23 cellular contexts compared by ENCODE assay signal in the genomic region with DNA sequence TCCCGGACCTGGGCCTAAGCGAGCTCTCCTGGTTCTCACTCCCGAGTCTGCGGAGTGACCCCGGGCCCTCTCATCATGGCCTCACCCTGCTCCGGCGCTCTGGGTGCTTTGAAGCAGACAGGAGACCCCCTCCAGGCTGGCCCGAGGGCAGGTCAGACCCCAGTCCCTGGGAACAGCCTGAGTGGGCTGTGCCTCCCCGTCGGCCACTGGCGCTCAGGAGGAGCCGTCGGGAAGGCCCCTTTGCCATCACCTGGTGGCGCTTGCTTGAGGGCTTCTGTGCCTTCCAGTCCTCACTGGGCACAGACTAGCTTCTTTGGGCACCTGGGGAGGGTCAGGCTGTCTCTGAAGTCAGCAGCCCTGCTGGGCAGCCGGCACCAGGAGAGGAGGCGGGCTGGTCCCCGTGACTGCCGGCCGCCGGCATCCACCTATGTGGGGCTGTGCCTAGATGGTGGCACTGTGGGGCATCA. TPM values are rescaled to one million over a fixed set of nuclear protein-coding genes. Genes with fewer than 3 reads are reported as not detected.
A peak's percentile ranks its signal among the peaks of the same experiment; 100 is the strongest.
DNase-seq lines count a peak whose midpoint lies in the region; FAIRE-seq and TF ChIP-seq lines count a peak whose summit lies in the region.
"Had no signal": no experiment of that assay in that cellular context is flagged by ENCODE, and none has a peak within 500 bp of the region (broad histone marks: within the 10 kb centered on the region; RNA-seq: fewer than 3 reads in every experiment).

No MANE protein-coding gene starts in this region.

- H3K4me3 Mint-ChIP-seq in CD14-positive monocyte = no peak overlapping the region
- H3K4me3 Mint-ChIP-seq: CD4-positive, alpha-beta T cell had no signal

- H3K27ac ChIP-seq in cingulate gyrus (ENCODE audit: low read depth, low read length) (peak overlapping the region; percentile 99), kidney (ENCODE audit: low read depth in 2 of 2, low read length in 2 of 2) (no peak overlapping the region), substantia nigra (ENCODE audit: low read depth, low read length, poor library complexity, severe bottlenecking) (peak overlapping the region; percentile 99)
- H3K27ac ChIP-seq: BLaER1 had no signal

- no peak overlapping the region for H3K4me3 ChIP-seq in kidney (ENCODE audit: low read length in 2 of 2)
- H3K4me3 ChIP-seq: BLaER1, MG63 had no signal

- H3K36me3 Mint-ChIP-seq in CD14-positive monocyte = peaks cover 0 to 3% of the 10 kb centered on the region in 2 donors

- no peaks in the 10 kb centered on the region for H3K36me3 ChIP-seq in kidney (ENCODE audit: control insufficient read depth in 1 of 2, insufficient read depth in 2 of 2, low read length in 2 of 2)
- H3K36me3 ChIP-seq: BLaER1, MG63 had no signal

- no peak for FAIRE-seq in kidney (lab: Jason Lieb, UNC)
- FAIRE-seq: A204.1, D721Med, G401.6 had no signal

- H3K9ac ChIP-seq in kidney (ENCODE audit: low read length in 2 of 2) = no peak overlapping the region
- H3K9ac ChIP-seq: BLaER1 had no signal

- peaks cover 13 to 33% (median 26%) of the 10 kb centered on the region in 3 donors for H3K27me3 Mint-ChIP-seq in CD14-positive monocyte (ENCODE audit: low read depth in 3 of 3)

- peak; percentile 43 for DNase-seq in CD14-positive monocyte (ENCODE audit: low spot score)
- peak; percentile 78 for DNase-seq in kidney
- DNase-seq in substantia nigra (lab: John Stamatoyannopoulos, UW) = no peak
- no peak for DNase-seq in SW480 (ENCODE audit: low spot score)
- no peak for DNase-seq in anterior cingulate cortex (lab: John Stamatoyannopoulos, UW)
- no peak for DNase-seq in HUDEP-2 (lab: John Stamatoyannopoulos, UW; ENCODE audit: unreplicated experiment in 76 of 76)
- DNase-seq: CD4-positive, alpha-beta T cell; DMS53; GOT3; HCEC 1CT; IMR-90; KG1; MG63; NCI-H1105 treated with DMSO at 0.1 percent for 48 hours; NCI-H146; NCI-H1930; NCI-H2107; NCI-H774 had no signal

- H3K9me3 Mint-ChIP-seq in CD14-positive monocyte = peaks cover 0 to 8% (median 1%) of the 10 kb centered on the region in 7 donors
- H3K9me3 Mint-ChIP-seq: CD4-positive, alpha-beta T cell had no signal

- H3K27ac Mint-ChIP-seq in CD14-positive monocyte = no peak overlapping the region
- H3K27ac Mint-ChIP-seq: CD4-positive, alpha-beta T cell had no signal

- TF ChIP-seq CTCF in CD14-positive monocyte (IDR thresholded peaks at IDR 0.05) (no peak), kidney (IDR thresholded peaks at IDR 0.05; ENCODE audit: borderline replicate concordance, extremely low read depth, insufficient read depth) (no peak)

- H3K9me3 ChIP-seq in kidney (ENCODE audit: control insufficient read depth in 1 of 2, low read length in 2 of 2) = no peaks in the 10 kb centered on the region
- H3K9me3 ChIP-seq: BLaER1, MG63 had no signal

- H3K4me1 ChIP-seq in kidney (ENCODE audit: control insufficient read depth in 1 of 2, insufficient read depth in 1 of 2, low read depth in 1 of 2, low read length in 2 of 2) = no peaks in the 10 kb centered on the region

- no peaks in the 10 kb centered on the region for H3K4me1 Mint-ChIP-seq in CD14-positive monocyte

- intact Hi-C loops in CD14-positive monocyte (cut with micrococcal nuclease) = no loop called here
- intact Hi-C loops in kidney (cut with DNase I) = no loop called here

RNA-seq across cellular contexts. Expression of a gene that starts 6.7 kb away (rescaled TPM):
- polyA plus RNA-seq in CD14-positive monocyte = not detected
- total RNA-seq in kidney = 1.2 TPM
- polyA plus RNA-seq in kidney (ENCODE audit: insufficient read depth, low read depth, low replicate concordance) = 0.43 TPM

Comparison
In these comparisons a context has a peak if more than half of its experiments do, and no peak if none do; other contexts are left out.
1. DNase-seq: peak in CD14-positive monocyte (single experiment) and kidney (single experiment); none in substantia nigra (0 of 49), SW480 (single experiment), anterior cingulate cortex (0 of 58) and HUDEP-2 (0 of 76).
2. H3K27ac ChIP-seq: peak in cingulate gyrus (single experiment) and substantia nigra (single experiment); none in kidney (0 of 2).